In genomic region chr16:82092711-82093110, GRCh38 we compare ENCODE assay signal across 19 cellular contexts. TPM values are rescaled to one million over a fixed set of nuclear protein-coding genes. Genes with fewer than 3 reads are reported as not detected.
"Had no signal": no experiment of that assay in that cellular context is flagged by ENCODE, and none has a peak within 500 bp of the region (broad histone marks: within the 10 kb centered on the region; RNA-seq: fewer than 3 reads in every experiment).

No MANE protein-coding gene starts in this region.

- H3K4me1 ChIP-seq: body of pancreas, left ventricle myocardium inferior, thyroid gland had no signal

- H3K27me3 ChIP-seq: body of pancreas, hepatocyte, thyroid gland had no signal

- H2AFZ ChIP-seq: hepatocyte had no signal

- H3K79me2 ChIP-seq: hepatocyte had no signal

- H3K36me3 ChIP-seq: left ventricle myocardium inferior, thyroid gland had no signal

- H3K9me3 ChIP-seq: body of pancreas, left ventricle myocardium inferior, thyroid gland had no signal

- FAIRE-seq: kidney, urothelium cell line had no signal

- H3K27ac ChIP-seq: body of pancreas, hepatocyte, left ventricle myocardium inferior, thyroid gland had no signal

- ATAC-seq: activated CD8-positive, alpha-beta T cell treated with anti-CD3 and anti-CD28 coated beads, Interleukin-2, amount 10 ng/mL, durations not matched to agents 7 days and 5 days; body of pancreas; stimulated activated naive B cell treated with anti-CD40 and anti-IgM and Interleukin-4, amounts not matched to agents 10 μg/mL and 1 μg/mL and 100 μg/mL, for 72 hours had no signal

- H3K4me2 ChIP-seq: hepatocyte had no signal

- H3K4me3 ChIP-seq: body of pancreas, hepatocyte, left ventricle myocardium inferior, thyroid gland had no signal

- DNase-seq: activated CD4-positive, alpha-beta T cell treated with anti-CD3 and anti-CD28 coated beads, Interleukin-2, amount 10 ng/mL, durations not matched to agents 24 days and 14 days; activated CD4-positive, CD25-positive, alpha-beta regulatory T cell; activated CD8-positive, alpha-beta memory T cell treated with anti-CD3 and anti-CD28 coated beads, Interleukin-2, amount 50 U/mL, for 4 hours; activated CD8-positive, alpha-beta T cell treated with anti-CD3 and anti-CD28 coated beads, Interleukin-2, amount 10 ng/mL, durations not matched to agents 7 days and 5 days; activated effector memory CD4-positive, alpha-beta T cell treated with anti-CD3 and anti-CD28 coated beads, Interleukin-2, amount 50 U/mL, for 16 hours; activated T-cell treated with anti-CD3 and anti-CD28 coated beads, Interleukin-2, amount 50 U/mL, for 48 hours; amniotic stem cell; body of pancreas; effector memory CD4-positive, alpha-beta T cell; kidney; left ventricle myocardium inferior; nucleus accumbens; stimulated activated CD4-positive, alpha-beta T cell treated with anti-CD3 and anti-CD28 coated beads, Interleukin-2, amount 100 ng/mL, for 48 hours; stimulated activated naive B cell treated with anti-CD40 and anti-IgM and Interleukin-4, amounts not matched to agents 10 μg/mL and 1 μg/mL and 100 μg/mL, for 72 hours; thyroid gland had no signal

RNA-seq across cellular contexts. Expression of gene HSD17B2, which starts 57.7 kb away (rescaled TPM):
- total RNA-seq: activated CD4-positive, alpha-beta T cell treated with anti-CD3 and anti-CD28 coated beads, Interleukin-2, amount 10 ng/mL, durations not matched to agents 24 days and 14 days; activated CD8-positive, alpha-beta T cell treated with anti-CD3 and anti-CD28 coated beads, Interleukin-2, amount 10 ng/mL, durations not matched to agents 7 days and 5 days; left ventricle myocardium inferior; posterior vena cava; skeletal muscle tissue; thyroid gland had no signal
